Comparison of ENCODE assay signal across 8 cellular contexts in genomic region chr5:151094054-151094858, GRCh38. TPM values are rescaled to one million over a fixed set of nuclear protein-coding genes. Genes with fewer than 3 reads are reported as not detected.
DNase-seq lines count a peak whose midpoint lies in the region; ATAC-seq, FAIRE-seq and TF ChIP-seq lines count a peak whose summit lies in the region.

No MANE protein-coding gene starts in this region.

- TF ChIP-seq CTCF in SU-DHL-6 (IDR thresholded peaks at IDR 0.05; ENCODE audit: insufficient read depth, low read length, poor library complexity, severe bottlenecking) (no peak), bronchial epithelial cell (IDR thresholded peaks at IDR 0.05; ENCODE audit: insufficient read depth, low read length, severe bottlenecking) (no peak), nephron progenitor cell (IDR thresholded peaks at IDR 0.05) (no peak), omental fat pad (IDR thresholded peaks at IDR 0.05) (no peak)

- H3K27me3 Mint-ChIP-seq in nephron progenitor cell (ENCODE audit: low read depth, poor library complexity), result peaks cover 17% of the 10 kb centered on the region

- no peak overlapping the region for H3K4me3 Mint-ChIP-seq in nephron progenitor cell

- H3K27ac ChIP-seq in SU-DHL-6 (ENCODE audit: low read depth, low read length), result peak overlapping the region; percentile 51

- H2AFZ ChIP-seq in SU-DHL-6 (ENCODE audit: low read depth, low read length, severe bottlenecking), result peak overlapping the region; percentile 6

- peak overlapping the region; percentile 34 for H3K9ac ChIP-seq in SU-DHL-6 (ENCODE audit: low read length)

- FAIRE-seq in bronchial epithelial cell (lab: Jason Lieb, UNC), result no peak

- H3K9me3 Mint-ChIP-seq in nephron progenitor cell, result no peaks in the 10 kb centered on the region

- no peaks in the 10 kb centered on the region for H3K79me2 ChIP-seq in SU-DHL-6 (ENCODE audit: insufficient read depth, low read length)

- ATAC-seq in GM18907 (IDR thresholded peaks at IDR 0.05; ENCODE audit: unreplicated experiment) (peak; percentile 81), HG02943 (IDR thresholded peaks at IDR 0.05; ENCODE audit: low read depth, unreplicated experiment) (peak; percentile 69), omental fat pad (ENCODE audit: low FRiP score) (no peak)

- H3K4me2 ChIP-seq in SU-DHL-6 (ENCODE audit: low read depth, low read length, poor library complexity, severe bottlenecking), result peak overlapping the region; percentile 46

- H3F3A ChIP-seq in SU-DHL-6 (ENCODE audit: insufficient read depth), result no peaks in the 10 kb centered on the region

- DNase-seq in bronchial epithelial cell (ENCODE audit: low read depth) (peak; percentile 63), nephron progenitor cell (no peak), NCI-H1694 treated with DMSO at 0.1 percent for 48 hours (lab: John Stamatoyannopoulos, UW) (no peak), omental fat pad (ENCODE audit: low spot score) (no peak), midbrain (lab: John Stamatoyannopoulos, UW) (no peak)

- no peak overlapping the region for H3K4me3 ChIP-seq in SU-DHL-6 (ENCODE audit: insufficient read depth, low read length, poor library complexity, severe bottlenecking)
- no peak overlapping the region for H3K4me3 ChIP-seq in bronchial epithelial cell (ENCODE audit: low read depth, low read length)

- no peaks in the 10 kb centered on the region for H3K9me2 ChIP-seq in SU-DHL-6 (replicated peaks; ENCODE audit: insufficient read depth, low read length)

- H3K4me1 Mint-ChIP-seq in nephron progenitor cell, result peaks cover 55% of the 10 kb centered on the region

- no peaks in the 10 kb centered on the region for H4K20me1 ChIP-seq in SU-DHL-6 (ENCODE audit: low read depth, low read length)

- peak overlapping the region; percentile 52 for H3K27ac Mint-ChIP-seq in nephron progenitor cell

- no peaks in the 10 kb centered on the region for H3K9me3 ChIP-seq in SU-DHL-6 (ENCODE audit: insufficient read depth, low read length)

- H3K27me3 ChIP-seq in SU-DHL-6 (ENCODE audit: low read length), result no peaks in the 10 kb centered on the region
- no peaks in the 10 kb centered on the region for H3K27me3 ChIP-seq in bronchial epithelial cell (ENCODE audit: control insufficient read depth, insufficient read depth, low read length)

- no peaks in the 10 kb centered on the region for H3K36me3 Mint-ChIP-seq in nephron progenitor cell (ENCODE audit: low read depth)

- H3K36me3 ChIP-seq in SU-DHL-6 (ENCODE audit: low read length), result no peaks in the 10 kb centered on the region
- no peaks in the 10 kb centered on the region for H3K36me3 ChIP-seq in bronchial epithelial cell (ENCODE audit: control insufficient read depth, insufficient read depth, low read length)

RNA-seq across cellular contexts. Expression of gene TNIP1, which starts 13.4 kb away (rescaled TPM):
- total RNA-seq in bronchial epithelial cell, result 65.6 and 75.3 TPM in 2 replicates
- 100 to 1,000 TPM in 3 of 4 donors, 10 to 100 TPM in 1; 96.7 to 189 (median 149) TPM for total RNA-seq in omental fat pad
